10 cellular contexts compared by ENCODE assay signal in genomic region chr5:56763711-56764466, GRCh38. TPM values are rescaled to one million over a fixed set of nuclear protein-coding genes. Genes with fewer than 3 reads are reported as not detected.
A peak's percentile ranks its signal among the peaks of the same experiment; 100 is the strongest.
DNase-seq lines count a peak whose midpoint lies in the region; ATAC-seq, FAIRE-seq and TF ChIP-seq lines count a peak whose summit lies in the region.
"Had no signal": no experiment of that assay in that cellular context is flagged by ENCODE, and none has a peak within 500 bp of the region (broad histone marks: within the 10 kb centered on the region; RNA-seq: fewer than 3 reads in every experiment).

No MANE protein-coding gene starts in this region.

- TF ChIP-seq CTCF in gastroesophageal sphincter (IDR thresholded peaks at IDR 0.05): no peak

- no peaks in the 10 kb centered on the region for H3K4me1 ChIP-seq in gastroesophageal sphincter

- no peak overlapping the region for H3K27ac Mint-ChIP-seq in effector memory CD8-positive, alpha-beta T cell
- H3K27ac Mint-ChIP-seq: stimulated activated naive CD8-positive, alpha-beta T cell treated with anti-CD3 and anti-CD28 coated beads, Interleukin-15, Interleukin-2, amounts not matched to agents 100 ng/mL and 50 ng/mL, for 24 hours had no signal

- no peaks in the 10 kb centered on the region for H3K27me3 ChIP-seq in gastroesophageal sphincter

- 54 to 60% methylated on average over 3 to 6 of the region's 7 CpGs for WGBS in gastroesophageal sphincter (ENCODE audit: low coverage in 1 of 2), 2 donors

- H3K4me3 Mint-ChIP-seq in effector memory CD8-positive, alpha-beta T cell: no peak overlapping the region
- H3K4me3 Mint-ChIP-seq: nephron; stimulated activated naive CD8-positive, alpha-beta T cell treated with anti-CD3 and anti-CD28 coated beads, Interleukin-15, Interleukin-2, amounts not matched to agents 100 ng/mL and 50 ng/mL, for 24 hours had no signal

- no peak overlapping the region for H3K27ac ChIP-seq in gastroesophageal sphincter

- TF ChIP-seq EP300 in gastroesophageal sphincter (IDR thresholded peaks at IDR 0.05): no peak

- H3K4me1 Mint-ChIP-seq in effector memory CD8-positive, alpha-beta T cell (ENCODE audit: low read depth in 2 of 2): peaks cover 0 to 3% of the 10 kb centered on the region in 2 donors

- H3K36me3 ChIP-seq in gastroesophageal sphincter: no peaks in the 10 kb centered on the region

- H3K36me3 Mint-ChIP-seq in effector memory CD8-positive, alpha-beta T cell (ENCODE audit: insufficient read depth): peaks cover 3% of the 10 kb centered on the region

- DNase-seq in HS-5 (ENCODE audit: low read depth) (peak; percentile 11), RPMI8226 (peak; percentile 13), smooth muscle cell of the brain vasculature (ENCODE audit: low read depth, low spot score) (peak; percentile 44), GM12892 (ENCODE audit: insufficient read length) (no peak), NCI-H187 treated with DMSO at 0.1 percent for 48 hours (lab: John Stamatoyannopoulos, UW) (no peak)
- DNase-seq in effector memory CD8-positive, alpha-beta T cell: no peak
- DNase-seq: activated CD4-positive, alpha-beta T cell treated with anti-CD3 and anti-CD28 coated beads for 4 hours had no signal

- H3K4me3 ChIP-seq in gastroesophageal sphincter: no peak overlapping the region

- no peaks in the 10 kb centered on the region for H3K9me3 Mint-ChIP-seq in effector memory CD8-positive, alpha-beta T cell
- H3K9me3 Mint-ChIP-seq: nephron; stimulated activated naive CD8-positive, alpha-beta T cell treated with anti-CD3 and anti-CD28 coated beads, Interleukin-15, Interleukin-2, amounts not matched to agents 100 ng/mL and 50 ng/mL, for 24 hours had no signal

- no peaks in the 10 kb centered on the region for H3K9me3 ChIP-seq in gastroesophageal sphincter

- FAIRE-seq in GM12892 (lab: Jason Lieb, UNC): no peak

- ATAC-seq in gastroesophageal sphincter: peak; percentile 55
- no peak for ATAC-seq in effector memory CD8-positive, alpha-beta T cell (replicated peaks)

- peaks cover 18 to 24% of the 10 kb centered on the region in 2 donors for H3K27me3 Mint-ChIP-seq in effector memory CD8-positive, alpha-beta T cell
- H3K27me3 Mint-ChIP-seq: stimulated activated naive CD8-positive, alpha-beta T cell treated with anti-CD3 and anti-CD28 coated beads, Interleukin-15, Interleukin-2, amounts not matched to agents 100 ng/mL and 50 ng/mL, for 24 hours had no signal

- TF ChIP-seq POLR2A in gastroesophageal sphincter (IDR thresholded peaks at IDR 0.05): no peak
- no peak for TF ChIP-seq POLR2A in GM12892 (IDR thresholded peaks at IDR 0.05; ENCODE audit: low read depth, low read length)

RNA-seq across cellular contexts. Expression of gene MAP3K1, which starts 51.5 kb away (rescaled TPM):
- 10 to 100 TPM in 2 of 4 donors, 1 to 10 TPM in 2; 7.6 to 16.0 (median 9.7) TPM for total RNA-seq in gastroesophageal sphincter
- 4.0 TPM for polyA plus RNA-seq in GM12892 (2012; ENCODE audit: missing spikeins)

Comparison
In these comparisons a context has a peak if more than half of its experiments do, and no peak if none do; other contexts are left out.
1. DNase-seq: peak in HS-5 (single experiment), RPMI8226 (single experiment) and smooth muscle cell of the brain vasculature (single experiment); none in GM12892 (single experiment), effector memory CD8-positive, alpha-beta T cell (0 of 3) and NCI-H187 treated with DMSO at 0.1 percent for 48 hours (single experiment).